In the genomic region with DNA sequence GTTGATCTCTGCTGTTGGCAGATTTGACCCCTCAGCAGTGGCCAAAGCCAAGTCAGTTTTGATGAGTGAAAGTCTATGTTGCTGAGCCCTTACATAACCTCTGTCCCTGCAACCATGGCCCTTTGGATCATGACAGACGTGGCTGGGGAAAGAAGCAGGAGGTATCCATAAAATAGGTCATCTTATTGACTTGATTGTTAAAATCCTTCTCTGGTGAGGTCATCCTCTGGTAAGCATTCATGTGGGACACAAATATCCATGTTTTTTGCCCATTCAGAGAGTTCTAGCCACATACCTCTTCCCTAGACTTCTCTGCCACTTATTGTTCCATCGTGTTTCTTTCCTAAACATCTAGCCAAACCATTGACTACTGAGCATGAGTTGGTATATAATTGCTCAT, we compare ENCODE assay signal across 13 cellular contexts.
DNase-seq lines count a peak whose midpoint lies in the region; FAIRE-seq and TF ChIP-seq lines count a peak whose summit lies in the region.
"Had no signal": no experiment of that assay in that cellular context is flagged by ENCODE, and none has a peak within 500 bp of the region (broad histone marks: within the 10 kb centered on the region; RNA-seq: fewer than 3 reads in every experiment).

No MANE protein-coding gene starts in this region.

- H3K9me3 ChIP-seq in GM23248 (ENCODE audit: low read depth) (no peaks in the 10 kb centered on the region), H1 (ENCODE audit: insufficient read depth in 2 of 2, low read depth in 1 of 2, low read length in 1 of 2) (0 out of 4 replicates have a peak, but pooled peaks cover 0 to 4% of the 10 kb centered on the region in 2 experiments), mesenchymal stem cell (ENCODE audit: control insufficient read depth, low read length) (no peaks in the 10 kb centered on the region), suprapubic skin (peaks cover 4% of the 10 kb centered on the region), WERI-Rb-1 (ENCODE audit: severe bottlenecking) (no peaks in the 10 kb centered on the region)
- H3K9me3 ChIP-seq: BLaER1 had no signal

- no peak overlapping the region for H2AFZ ChIP-seq in GM23248
- H2AFZ ChIP-seq in H1 (ENCODE audit: low read length): no peak overlapping the region
- H2AFZ ChIP-seq in mesenchymal stem cell (ENCODE audit: low read depth, low read length): no peak overlapping the region

- H4K91ac ChIP-seq in H1 (replicated peaks; ENCODE audit: insufficient read length, low read length) (peak overlapping the region; percentile 6), mesenchymal stem cell (ENCODE audit: low read length) (no peak overlapping the region)

- TF ChIP-seq POLR2A in H1 (IDR thresholded peaks at IDR 0.05; ENCODE audit: control extremely low read depth in 1 of 2, low read depth in 2 of 2, low read length in 2 of 2) (no peak), suprapubic skin (IDR thresholded peaks at IDR 0.05) (no peak), H54 (IDR thresholded peaks at IDR 0.05; ENCODE audit: low read depth, low read length) (no peak)

- peak; percentile 2 for DNase-seq in GM23248
- DNase-seq in H1 (ENCODE audit: low read depth in 1 of 2, low spot score in 2 of 2): no peak
- no peak for DNase-seq in mesenchymal stem cell
- no peak for DNase-seq in suprapubic skin (ENCODE audit: low spot score in 2 of 2)
- no peak for DNase-seq in WERI-Rb-1
- no peak for DNase-seq in COR-L47 (lab: John Stamatoyannopoulos, UW)
- no peak for DNase-seq in H54 (ENCODE audit: insufficient read length, low spot score)
- DNase-seq: 8988T, AML-193, Calu3, DMS 273 treated with DMSO at 0.1 percent for 48 hours, H9 had no signal

- H3K56ac ChIP-seq in H1 (replicated peaks; ENCODE audit: insufficient read length, low read depth, low read length): no peak overlapping the region

- peak overlapping the region; percentile 23; the same call in 1 of the 2 replicates for H2BK20ac ChIP-seq in H1 (ENCODE audit: low read length)

- H3K14ac ChIP-seq in H1 (ENCODE audit: insufficient read length) (no peak overlapping the region), mesenchymal stem cell (ENCODE audit: low read length in 2 of 2) (no peak overlapping the region)

- H3K9ac ChIP-seq in GM23248 (no peak overlapping the region), H1 (replicated peaks in 1 of 4; ENCODE audit: extremely low read depth in 1 of 4, low read depth in 3 of 4, low read length in 3 of 4) (no peak overlapping the region), mesenchymal stem cell (ENCODE audit: low read length) (peak overlapping the region; percentile 82)
- H3K9ac ChIP-seq: BLaER1 had no signal

- 3 to 6% methylated on average over 2 of the region's 2 CpGs for WGBS in GM23248 (ENCODE audit: low coverage in 1 of 2, low lambda C conversion rate in 2 of 2, missing lambda C conversion rate in 2 of 2), 2 experiments
- WGBS in H1 (ENCODE audit: extremely low coverage in 1 of 2, insufficient coverage in 1 of 2, insufficient read length in 1 of 2, insufficient replicate concordance in 2 of 2, low coverage in 1 of 2, low lambda C conversion rate in 2 of 2, missing lambda C conversion rate in 1 of 2), 2 experiments: 98% methylated on average over 2 of the region's 2 CpGs; no CpG with 5 or more reads in 1 of the 2 experiments
- 43% methylated on average over 2 of the region's 2 CpGs for WGBS in mesenchymal stem cell
- WGBS in suprapubic skin: 62% methylated on average over 2 of the region's 2 CpGs

- H3F3A ChIP-seq in GM23248 (ENCODE audit: insufficient read depth): peaks cover 29% of the 10 kb centered on the region; the same call in 1 of the 2 replicates

- CTCF ChIA-PET in H1 (lab: Charles Lee; ENCODE audit: partially characterized antibody): interaction anchor here (2.1 kb wide), 1 partner anchor 29 kb away, joined by 5 read pairs; no protein-coding TSS in a partner anchor

- H2BK5ac ChIP-seq in H1 (ENCODE audit: low read depth, low read length) (no peak overlapping the region), mesenchymal stem cell (ENCODE audit: low read depth, low read length, poor library complexity, severe bottlenecking) (no peak overlapping the region)

- H3K36me3 ChIP-seq in GM23248 (ENCODE audit: low read depth) (no peaks in the 10 kb centered on the region), H1 (ENCODE audit: control insufficient read depth in 2 of 4, insufficient read depth in 4 of 4, low read length in 3 of 4) (no peaks in the 10 kb centered on the region; a peak in 1 of 8 replicates), mesenchymal stem cell (ENCODE audit: control insufficient read depth in 1 of 2, insufficient read depth in 2 of 2, low read depth in 1 of 2, low read length in 2 of 2) (no peaks in the 10 kb centered on the region), suprapubic skin (no peaks in the 10 kb centered on the region), WERI-Rb-1 (no peaks in the 10 kb centered on the region)
- H3K36me3 ChIP-seq: BLaER1 had no signal

- H3K27ac ChIP-seq in GM23248: no peak overlapping the region
- H3K27ac ChIP-seq in H1 (ENCODE audit: low read depth, low read length): no peak overlapping the region
- no peak overlapping the region for H3K27ac ChIP-seq in mesenchymal stem cell (ENCODE audit: low read length, poor library complexity, severe bottlenecking)
- peak overlapping the region; percentile 69 for H3K27ac ChIP-seq in suprapubic skin
- no peak overlapping the region for H3K27ac ChIP-seq in WERI-Rb-1
- H3K27ac ChIP-seq: BLaER1 had no signal

- H4K5ac ChIP-seq in H1 (ENCODE audit: insufficient read length, low read depth, low read length): no peak overlapping the region

- no peaks in the 10 kb centered on the region for H3K23me2 ChIP-seq in H1 (ENCODE audit: low read depth, low read length)

- H3K4me1 ChIP-seq in GM23248 (ENCODE audit: insufficient read depth) (peaks cover 25% of the 10 kb centered on the region), H1 (replicated peaks in 1 of 4; ENCODE audit: control insufficient read depth in 3 of 4, insufficient read depth in 4 of 4, low read length in 3 of 4) (peaks cover 0 to 8% (median 3%) of the 10 kb centered on the region in 4 experiments; a peak in 3 of 7 replicates), mesenchymal stem cell (ENCODE audit: control insufficient read depth, insufficient read depth, low read depth, low read length) (no peaks in the 10 kb centered on the region), suprapubic skin (peaks cover 11% of the 10 kb centered on the region)

- H2BK15ac ChIP-seq in H1 (ENCODE audit: low read length) (0 out of 2 replicates have a peak overlapping the region, but pooled peaks have one; percentile 54), mesenchymal stem cell (ENCODE audit: low read depth, poor library complexity, severe bottlenecking) (no peak overlapping the region)

- H3K23ac ChIP-seq in H1 (ENCODE audit: insufficient read length) (no peak overlapping the region), mesenchymal stem cell (ENCODE audit: low read length in 2 of 2) (no peak overlapping the region)

- H2BK120ac ChIP-seq in H1 (replicated peaks; ENCODE audit: low read depth, low read length) (no peak overlapping the region), mesenchymal stem cell (ENCODE audit: low read depth, low read length) (no peak overlapping the region)

- POLR2A ChIA-PET in H1 (lab: Charles Lee; ENCODE audit: partially characterized antibody): no interaction called here

- TF ChIP-seq EP300 in H1 (IDR thresholded peaks at IDR 0.05; ENCODE audit: borderline replicate concordance in 1 of 2, low read depth in 2 of 2, low read length in 2 of 2) (no peak), suprapubic skin (IDR thresholded peaks at IDR 0.05) (no peak)

- H3K4me3 ChIP-seq in GM23248 (no peak overlapping the region), H1 (ENCODE audit: extremely low read depth in 1 of 4, insufficient read depth in 2 of 4, low read depth in 3 of 4, low read length in 4 of 4) (no peak overlapping the region), mesenchymal stem cell (ENCODE audit: insufficient read depth in 1 of 2, low read depth in 1 of 2, low read length in 2 of 2) (peak overlapping the region in 1 of 2 experiments; percentile 13), suprapubic skin (no peak overlapping the region), WERI-Rb-1 (ENCODE audit: low read depth, low read length) (no peak overlapping the region)
- H3K4me3 ChIP-seq: BLaER1 had no signal

- in situ Hi-C loops in GM23248 (cut with MboI): no loop called here

- 0 out of 2 replicates have a peak overlapping the region, but pooled peaks have one; percentile 33 for H2AK5ac ChIP-seq in H1 (ENCODE audit: low read depth, low read length)
- H2AK5ac ChIP-seq in mesenchymal stem cell (ENCODE audit: low read length, severe bottlenecking): no peak overlapping the region

- no peaks in the 10 kb centered on the region for H3K79me2 ChIP-seq in GM23248 (ENCODE audit: insufficient read depth)
- no peaks in the 10 kb centered on the region for H3K79me2 ChIP-seq in H1 (ENCODE audit: control insufficient read depth in 1 of 2, insufficient read depth in 2 of 2, low read length in 2 of 2)

- H3K4me2 ChIP-seq in GM23248 (ENCODE audit: unreplicated experiment): no peak overlapping the region
- H3K4me2 ChIP-seq in H1 (ENCODE audit: insufficient read depth in 1 of 2, low read depth in 2 of 2, low read length in 2 of 2): no peak overlapping the region
- H3K4me2 ChIP-seq in mesenchymal stem cell (ENCODE audit: low read length, poor library complexity, severe bottlenecking): no peak overlapping the region
- H3K4me2 ChIP-seq: BLaER1 had no signal

- no peaks in the 10 kb centered on the region for H3K9me2 ChIP-seq in GM23248 (ENCODE audit: insufficient read depth)

- no peak for FAIRE-seq in H1 (lab: Jason Lieb, UNC)
- FAIRE-seq in H54 (lab: Jason Lieb, UNC): no peak

- H3K4ac ChIP-seq in H1 (replicated peaks; ENCODE audit: insufficient read length, low read depth, low read length) (no peak overlapping the region), mesenchymal stem cell (ENCODE audit: low read depth in 1 of 2, low read length in 2 of 2) (no peak overlapping the region)

- H3K27me3 ChIP-seq in GM23248 (replicated peaks; ENCODE audit: insufficient read depth): peaks cover 7% of the 10 kb centered on the region; the same call in 1 of the 2 replicates
- H3K27me3 ChIP-seq in H1 (replicated peaks in 1 of 4; ENCODE audit: control insufficient read depth in 3 of 4, extremely low read depth in 1 of 4, insufficient read depth in 3 of 4, low read length in 3 of 4): no peaks in the 10 kb centered on the region
- H3K27me3 ChIP-seq in mesenchymal stem cell (ENCODE audit: control insufficient read depth in 1 of 2, insufficient read depth in 1 of 2, low read length in 2 of 2): no peaks in the 10 kb centered on the region
- no peaks in the 10 kb centered on the region for H3K27me3 ChIP-seq in suprapubic skin
- H3K27me3 ChIP-seq in WERI-Rb-1 (ENCODE audit: insufficient read depth, low read depth, severe bottlenecking): no peaks in the 10 kb centered on the region

- H4K8ac ChIP-seq in H1 (ENCODE audit: extremely low read depth, insufficient read depth, low read length): no peak overlapping the region
- no peak overlapping the region for H4K8ac ChIP-seq in mesenchymal stem cell (ENCODE audit: low read length)

- H2BK12ac ChIP-seq in H1 (ENCODE audit: low read depth, low read length): peak overlapping the region; percentile 31; the same call in 1 of the 2 replicates
- no peak overlapping the region for H2BK12ac ChIP-seq in mesenchymal stem cell (ENCODE audit: low read length in 2 of 2)

- TF ChIP-seq CTCF in H1 (IDR thresholded peaks at IDR 0.05; ENCODE audit: control extremely low read depth in 1 of 3, insufficient read depth in 1 of 3, low read depth in 1 of 3, low read length in 3 of 3) (no peak), suprapubic skin (IDR thresholded peaks at IDR 0.05) (no peak), WERI-Rb-1 (IDR thresholded peaks at IDR 0.05; ENCODE audit: low read depth, low read length) (no peak)

- H3K18ac ChIP-seq in H1 (ENCODE audit: extremely low read depth, low read length) (no peak overlapping the region), mesenchymal stem cell (ENCODE audit: low read depth in 1 of 2, low read length in 2 of 2) (no peak overlapping the region)

- H4K20me1 ChIP-seq in GM23248 (ENCODE audit: insufficient read depth) (no peaks in the 10 kb centered on the region), H1 (replicated peaks in 1 of 2; ENCODE audit: control insufficient read depth in 1 of 2, insufficient read depth in 2 of 2, low read length in 2 of 2) (no peaks in the 10 kb centered on the region)

- H3K79me1 ChIP-seq in H1 (ENCODE audit: low read depth, low read length) (no peaks in the 10 kb centered on the region), mesenchymal stem cell (replicated peaks; ENCODE audit: low read length, poor library complexity, severe bottlenecking) (no peaks in the 10 kb centered on the region)

- TF ChIP-seq RAD21 in H1 (IDR thresholded peaks at IDR 0.05 in 1 of 2, conservative IDR thresholded peaks at IDR 0.05 in 1 of 2; ENCODE audit: low read depth in 2 of 2, low read length in 2 of 2): no peak
